ENCODE assay signal across 7 cellular contexts in the genomic region with DNA sequence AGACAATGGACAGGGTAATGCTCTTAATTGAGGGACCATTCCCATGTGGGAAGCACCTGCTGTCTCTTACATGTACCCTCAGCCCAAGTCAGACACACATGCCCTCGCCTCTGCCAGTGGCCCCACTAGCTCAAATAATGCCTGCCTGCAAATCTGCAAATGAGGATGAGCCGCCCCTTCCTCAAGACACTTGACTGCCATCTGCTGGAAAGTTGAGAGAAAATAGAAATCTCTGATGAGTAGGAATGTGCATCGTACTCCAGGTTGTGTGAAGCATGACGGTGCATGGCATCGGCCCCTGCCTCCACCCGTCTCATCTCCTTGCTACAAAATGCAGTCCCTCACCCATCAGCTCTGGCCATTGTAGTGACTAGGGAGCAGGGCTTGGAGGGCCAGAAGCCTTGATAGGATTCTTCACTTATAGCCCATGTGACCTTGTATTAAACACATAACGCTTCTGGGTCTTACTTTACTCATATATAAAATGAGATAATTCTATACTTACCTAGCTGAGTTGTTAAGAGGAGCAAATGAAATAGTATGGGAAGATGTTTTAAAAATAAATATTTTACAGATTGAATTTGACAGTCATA. TPM values are rescaled to one million over a fixed set of nuclear protein-coding genes. Genes with fewer than 3 reads are reported as not detected.
A peak's percentile ranks its signal among the peaks of the same experiment; 100 is the strongest.
DNase-seq lines count a peak whose midpoint lies in the region; ATAC-seq and TF ChIP-seq lines count a peak whose summit lies in the region.

No MANE protein-coding gene starts in this region.

- in situ Hi-C loops in G401 (cut with HindIII; ENCODE audit: low sequenced_read_pairs): no loop called here

- H3K4me1 ChIP-seq in RWPE2 (ENCODE audit: insufficient read depth, poor library complexity, severe bottlenecking): no peaks in the 10 kb centered on the region

- no peak overlapping the region for H3K27ac Mint-ChIP-seq in natural killer cell

- H3K4me3 Mint-ChIP-seq in natural killer cell: no peak overlapping the region

- no peak for TF ChIP-seq POLR2A in erythroblast (IDR thresholded peaks at IDR 0.05; ENCODE audit: low read length)

- ATAC-seq in RWPE2 (ENCODE audit: low read depth) (peak; percentile 65), natural killer cell (no peak)

- H3K36me3 ChIP-seq in RWPE2 (ENCODE audit: low read depth): no peaks in the 10 kb centered on the region

- DNase-seq in G401 (ENCODE audit: low spot score) (peak; percentile 36), RWPE2 (ENCODE audit: low spot score) (no peak), erythroblast (lab: John Stamatoyannopoulos, UW) (peak; percentile 30 to 39), renal cortical epithelial cell (ENCODE audit: low read depth) (peak; percentile 45), GM19238 (ENCODE audit: insufficient read length, low spot score) (no peak), natural killer cell (no peak)

- TF ChIP-seq CTCF in RWPE2 (IDR thresholded peaks at IDR 0.05; ENCODE audit: poor library complexity, severe bottlenecking) (peak; percentile 60), natural killer cell (IDR thresholded peaks at IDR 0.05) (no peak)

- no peaks in the 10 kb centered on the region for H3K36me3 Mint-ChIP-seq in natural killer cell

- H3K27me3 ChIP-seq in RWPE2 (ENCODE audit: insufficient read depth, poor library complexity, severe bottlenecking): peaks cover 3% of the 10 kb centered on the region

- H3K27me3 Mint-ChIP-seq in natural killer cell (ENCODE audit: low read depth in 2 of 2): peaks cover 24 to 29% of the 10 kb centered on the region in 2 donors

- TF ChIP-seq EP300 in Ishikawa (IDR thresholded peaks at IDR 0.05; ENCODE audit: borderline replicate concordance): no peak

- intact Hi-C loops in natural killer cell (cut with micrococcal nuclease): loop anchor here (10.0 kb wide), 1 partner anchor 161 kb away; the partner anchor contains the start of gene EXOG

- peaks cover 0 to 4% of the 10 kb centered on the region in 2 donors for H3K4me1 Mint-ChIP-seq in natural killer cell

- H3K27ac ChIP-seq in RWPE2 (ENCODE audit: poor library complexity, severe bottlenecking): no peak overlapping the region

- H3K9me3 Mint-ChIP-seq in natural killer cell: peaks cover under 1 to 1% of the 10 kb centered on the region in 2 donors

- no peak overlapping the region for H3K4me3 ChIP-seq in RWPE2 (ENCODE audit: severe bottlenecking)

- peak; percentile 65 for TF ChIP-seq RAD21 in Ishikawa (IDR thresholded peaks at IDR 0.05; ENCODE audit: low read depth)

- H3K9me3 ChIP-seq in RWPE2 (ENCODE audit: severe bottlenecking): peaks cover 2% of the 10 kb centered on the region

TF ChIP-seq in Ishikawa, 13 proteins besides CTCF, POLR2A, EP300 and RAD21:
- no peak for TF ChIP-seq TAF1 (IDR thresholded peaks at IDR 0.05; ENCODE audit: low read depth)
- no peak for TF ChIP-seq NFIC (IDR thresholded peaks at IDR 0.05)
- TF ChIP-seq TCF12 (IDR thresholded peaks at IDR 0.05; ENCODE audit: low read depth): no peak
- TF ChIP-seq, protein P1, sequence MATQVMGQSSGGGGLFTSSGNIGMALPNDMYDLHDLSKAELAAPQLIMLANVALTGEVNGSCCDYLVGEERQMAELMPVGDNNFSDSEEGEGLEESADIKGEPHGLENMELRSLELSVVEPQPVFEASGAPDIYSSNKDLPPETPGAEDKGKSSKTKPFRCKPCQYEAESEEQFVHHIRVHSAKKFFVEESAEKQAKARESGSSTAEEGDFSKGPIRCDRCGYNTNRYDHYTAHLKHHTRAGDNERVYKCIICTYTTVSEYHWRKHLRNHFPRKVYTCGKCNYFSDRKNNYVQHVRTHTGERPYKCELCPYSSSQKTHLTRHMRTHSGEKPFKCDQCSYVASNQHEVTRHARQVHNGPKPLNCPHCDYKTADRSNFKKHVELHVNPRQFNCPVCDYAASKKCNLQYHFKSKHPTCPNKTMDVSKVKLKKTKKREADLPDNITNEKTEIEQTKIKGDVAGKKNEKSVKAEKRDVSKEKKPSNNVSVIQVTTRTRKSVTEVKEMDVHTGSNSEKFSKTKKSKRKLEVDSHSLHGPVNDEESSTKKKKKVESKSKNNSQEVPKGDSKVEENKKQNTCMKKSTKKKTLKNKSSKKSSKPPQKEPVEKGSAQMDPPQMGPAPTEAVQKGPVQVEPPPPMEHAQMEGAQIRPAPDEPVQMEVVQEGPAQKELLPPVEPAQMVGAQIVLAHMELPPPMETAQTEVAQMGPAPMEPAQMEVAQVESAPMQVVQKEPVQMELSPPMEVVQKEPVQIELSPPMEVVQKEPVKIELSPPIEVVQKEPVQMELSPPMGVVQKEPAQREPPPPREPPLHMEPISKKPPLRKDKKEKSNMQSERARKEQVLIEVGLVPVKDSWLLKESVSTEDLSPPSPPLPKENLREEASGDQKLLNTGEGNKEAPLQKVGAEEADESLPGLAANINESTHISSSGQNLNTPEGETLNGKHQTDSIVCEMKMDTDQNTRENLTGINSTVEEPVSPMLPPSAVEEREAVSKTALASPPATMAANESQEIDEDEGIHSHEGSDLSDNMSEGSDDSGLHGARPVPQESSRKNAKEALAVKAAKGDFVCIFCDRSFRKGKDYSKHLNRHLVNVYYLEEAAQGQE (IDR thresholded peaks at IDR 0.05; ENCODE audit: low read depth): no peak
- TF ChIP-seq, protein P2, sequence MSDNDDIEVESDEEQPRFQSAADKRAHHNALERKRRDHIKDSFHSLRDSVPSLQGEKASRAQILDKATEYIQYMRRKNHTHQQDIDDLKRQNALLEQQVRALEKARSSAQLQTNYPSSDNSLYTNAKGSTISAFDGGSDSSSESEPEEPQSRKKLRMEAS (IDR thresholded peaks at IDR 0.05): no peak
- no peak for TF ChIP-seq CREB1 (IDR thresholded peaks at IDR 0.05; ENCODE audit: low read depth)
- no peak for TF ChIP-seq YY1 (IDR thresholded peaks at IDR 0.05; ENCODE audit: low read depth)
- TF ChIP-seq FOXM1 (IDR thresholded peaks at IDR 0.05; ENCODE audit: borderline replicate concordance, low read depth): no peak
- TF ChIP-seq ZBTB7A (IDR thresholded peaks at IDR 0.05; ENCODE audit: low read depth): no peak

RNA-seq across cellular contexts. Expression of gene SCN5A, which starts 6.3 kb away (rescaled TPM):
- total RNA-seq in G401 (2014; rRNA removed; shearing (Covaris generic)): 0.24 TPM in 1 of 2 replicates, not detected in the other
- total RNA-seq in renal cortical epithelial cell (0.20 and 0.52 TPM in 2 replicates), natural killer cell (under 1 TPM in 1 of 3 donors, not detected in 2; 0.50 TPM)

Comparison
In these comparisons a context has a peak if more than half of its experiments do, and no peak if none do; other contexts are left out.
1. DNase-seq: peak in G401 (single experiment), erythroblast (2 of 2) and renal cortical epithelial cell (single experiment); none in RWPE2 (single experiment), GM19238 (single experiment) and natural killer cell (single experiment).